ENCODE assay signal across 8 cellular contexts in genomic region chr3:10950476-10951294, GRCh38. TPM values are rescaled to one million over a fixed set of nuclear protein-coding genes. Genes with fewer than 3 reads are reported as not detected.
DNase-seq lines count a peak whose midpoint lies in the region; ATAC-seq lines count a peak whose summit lies in the region.

No MANE protein-coding gene starts in this region.

- no peak for ATAC-seq in GM21723 (IDR thresholded peaks at IDR 0.05; ENCODE audit: unreplicated experiment)
- no peak for ATAC-seq in HG03175 (IDR thresholded peaks at IDR 0.05; ENCODE audit: unreplicated experiment)

- DNase-seq in NCI-H82 (lab: John Stamatoyannopoulos, UW): peak; percentile 58
- no peak for DNase-seq in NCI-H82 treated with DMSO at 0.1 percent for 48 hours (lab: John Stamatoyannopoulos, UW; ENCODE audit: unreplicated experiment)
- DNase-seq in NAMALWA (ENCODE audit: low spot score): peak; percentile 38
- peak; percentile 27 for DNase-seq in cerebellum (ENCODE audit: low spot score)
- DNase-seq in lung microvascular endothelial cell (ENCODE audit: low read depth in 2 of 2): peak; percentile 20 to 53
- DNase-seq in stimulated activated CD4-positive, alpha-beta T cell treated with anti-CD3 and anti-CD28 coated beads, Interleukin-2, amount 100 ng/mL, for 48 hours: no peak

RNA-seq across cellular contexts. Expression of gene SLC6A1, which starts 41.9 kb away (rescaled TPM):
- total RNA-seq in cerebellum (167 TPM), lung microvascular endothelial cell (under 0.01 TPM in 1 of 2 replicates, not detected in the other)

Comparison
In these comparisons a context has a peak if more than half of its experiments do, and no peak if none do; other contexts are left out.
1. DNase-seq: peak in NCI-H82 (single experiment), NAMALWA (single experiment), cerebellum (single experiment) and lung microvascular endothelial cell (2 of 2); none in NCI-H82 treated with DMSO at 0.1 percent for 48 hours (single experiment) and stimulated activated CD4-positive, alpha-beta T cell treated with anti-CD3 and anti-CD28 coated beads, Interleukin-2, amount 100 ng/mL, for 48 hours (0 of 2).
2. RNA of gene SLC6A1, which starts 41.9 kb away (total RNA-seq): 167 TPM in cerebellum (single experiment); under 0.01 TPM in lung microvascular endothelial cell; every median in the first group is over 100 times any median in the second.